8 cellular contexts compared by ENCODE assay signal in genomic region chr11:1573077-1573846, GRCh38. TPM values are rescaled to one million over a fixed set of nuclear protein-coding genes. Genes with fewer than 3 reads are reported as not detected.
DNase-seq lines count a peak whose midpoint lies in the region; ATAC-seq and TF ChIP-seq lines count a peak whose summit lies in the region.

No MANE protein-coding gene starts in this region.

- peak overlapping the region; percentile 51 for H3K4me3 Mint-ChIP-seq in activated CD4-positive, alpha-beta T cell treated with anti-CD3 and anti-CD28 coated beads for 36 hours

- no peaks in the 10 kb centered on the region for H3K36me3 Mint-ChIP-seq in activated CD4-positive, alpha-beta T cell treated with anti-CD3 and anti-CD28 coated beads for 36 hours (ENCODE audit: low read depth)

- H3K4me1 ChIP-seq in left ventricle myocardium inferior (peaks cover 56% of the 10 kb centered on the region), skeletal muscle tissue (ENCODE audit: control insufficient read depth in 3 of 3, insufficient read depth in 3 of 3, low read length in 3 of 3) (peaks cover 12 to 42% (median 42%) of the 10 kb centered on the region in 3 donors)

- H3K4me1 Mint-ChIP-seq in activated CD4-positive, alpha-beta T cell treated with anti-CD3 and anti-CD28 coated beads for 36 hours = peaks cover 9% of the 10 kb centered on the region

- POLR2A ChIA-PET in activated CD4-positive, alpha-beta T cell treated with anti-CD3 and anti-CD28 coated beads for 36 hours (lab: Charles Lee) = no interaction called here

- TF ChIP-seq CTCF in left ventricle myocardium inferior (IDR thresholded peaks at IDR 0.05; ENCODE audit: borderline replicate concordance) = no peak

- H3K9me3 ChIP-seq in left ventricle myocardium inferior (replicated peaks) = peaks cover under 1% of the 10 kb centered on the region
- peaks cover 0 to 1% (median 0%) of the 10 kb centered on the region in 3 donors for H3K9me3 ChIP-seq in skeletal muscle tissue (ENCODE audit: control insufficient read depth in 3 of 3, low read length in 3 of 3)

- peak overlapping the region; percentile 79 for H3K4me3 ChIP-seq in left ventricle myocardium inferior
- H3K4me3 ChIP-seq in skeletal muscle tissue (ENCODE audit: low read length in 3 of 3) = peak overlapping the region in 2 of 3 donors; percentile 40 to 71

- H3K27ac Mint-ChIP-seq in activated CD4-positive, alpha-beta T cell treated with anti-CD3 and anti-CD28 coated beads for 36 hours = no peak overlapping the region

- intact Hi-C loops in activated CD4-positive, alpha-beta T cell treated with anti-CD3 and anti-CD28 coated beads for 36 hours (cut with DNase I, micrococcal nuclease) = loop anchor here (2.0 to 10.0 kb wide), 7 partner anchors 36 to 826 kb away; partner anchors contain the start of genes AP2A2 (in 1 of the 2), LSP1 (in 1 of the 2) and TALDO1 (in 1 of the 2)
- intact Hi-C loops in left ventricle myocardium inferior (cut with micrococcal nuclease) = no loop called here

- H3K9ac ChIP-seq in skeletal muscle tissue (ENCODE audit: low read depth in 1 of 3, low read length in 3 of 3) = peak overlapping the region in 2 of 3 donors; percentile 79 to 81

- H3K27me3 Mint-ChIP-seq in activated CD4-positive, alpha-beta T cell treated with anti-CD3 and anti-CD28 coated beads for 36 hours = peaks cover 2% of the 10 kb centered on the region

- DNase-seq in DMS79 treated with DMSO at 0.1 percent for 48 hours (lab: John Stamatoyannopoulos, UW) (peak; percentile 33), DMS79 (lab: John Stamatoyannopoulos, UW) (no peak), left ventricle myocardium inferior (no peak), NCI-H1048 (lab: John Stamatoyannopoulos, UW) (no peak)
- peak; percentile 58 for DNase-seq in activated CD4-positive, alpha-beta T cell treated with anti-CD3 and anti-CD28 coated beads for 36 hours

- CTCF ChIA-PET in activated CD4-positive, alpha-beta T cell treated with anti-CD3 and anti-CD28 coated beads for 36 hours (lab: Charles Lee) = interaction anchor here (0.6 to 3.9 kb wide), 7 partner anchors 8 to 61 kb away, joined by 3 to 46 read pairs (median 7); no protein-coding TSS in a partner anchor

- H3K27ac ChIP-seq in left ventricle myocardium inferior (replicated peaks) = peak overlapping the region; percentile 83
- H3K27ac ChIP-seq in skeletal muscle tissue (ENCODE audit: low read depth, low read length) = peak overlapping the region; percentile 81

- H3K27me3 ChIP-seq in left ventricle myocardium inferior (ENCODE audit: low read depth) = no peaks in the 10 kb centered on the region
- H3K27me3 ChIP-seq in skeletal muscle tissue (ENCODE audit: control insufficient read depth in 3 of 3, insufficient read depth in 3 of 3, low read length in 3 of 3) = peaks cover 0 to 4% (median 0%) of the 10 kb centered on the region in 3 donors

- peak; percentile 19 for ATAC-seq in activated CD4-positive, alpha-beta T cell treated with anti-CD3 and anti-CD28 coated beads for 36 hours
- ATAC-seq in HG03045 (IDR thresholded peaks at IDR 0.05; ENCODE audit: unreplicated experiment) (no peak), HG02981 (IDR thresholded peaks at IDR 0.05; ENCODE audit: unreplicated experiment) (no peak)

- H3K36me3 ChIP-seq in left ventricle myocardium inferior (no peaks in the 10 kb centered on the region), skeletal muscle tissue (ENCODE audit: control insufficient read depth in 3 of 3, insufficient read depth in 3 of 3, low read length in 3 of 3) (no peaks in the 10 kb centered on the region)

- H3K9me3 Mint-ChIP-seq in activated CD4-positive, alpha-beta T cell treated with anti-CD3 and anti-CD28 coated beads for 36 hours (ENCODE audit: low read depth) = peaks cover 3% of the 10 kb centered on the region

RNA-seq across cellular contexts. Expression of gene DUSP8, which starts 1.2 kb away (rescaled TPM):
- total RNA-seq in activated CD4-positive, alpha-beta T cell treated with anti-CD3 and anti-CD28 coated beads for 36 hours = 1 to 10 TPM; 1.3 to 2.8 TPM
- total RNA-seq in left ventricle myocardium inferior = 15.3 TPM
- 0.52 TPM for total RNA-seq in skeletal muscle tissue

RNA-seq across cellular contexts. Expression of gene KRTAP5-1, which starts 11.8 kb away (rescaled TPM):
- total RNA-seq in activated CD4-positive, alpha-beta T cell treated with anti-CD3 and anti-CD28 coated beads for 36 hours = not detected
- total RNA-seq in left ventricle myocardium inferior = not detected
- total RNA-seq in skeletal muscle tissue = not detected

RNA-seq across cellular contexts. Expression of gene KRTAP5-2, which starts 24.8 kb away (rescaled TPM):
- total RNA-seq in activated CD4-positive, alpha-beta T cell treated with anti-CD3 and anti-CD28 coated beads for 36 hours = not detected
- total RNA-seq in left ventricle myocardium inferior = not detected
- total RNA-seq in skeletal muscle tissue = not detected

RNA-seq across cellular contexts. Expression of gene KRTAP5-3, which starts 35.0 kb away (rescaled TPM):
- not detected for total RNA-seq in activated CD4-positive, alpha-beta T cell treated with anti-CD3 and anti-CD28 coated beads for 36 hours
- not detected for total RNA-seq in left ventricle myocardium inferior
- total RNA-seq in skeletal muscle tissue = not detected

RNA-seq across cellular contexts. Expression of gene KRTAP5-4, which starts 48.7 kb away (rescaled TPM):
- not detected for total RNA-seq in activated CD4-positive, alpha-beta T cell treated with anti-CD3 and anti-CD28 coated beads for 36 hours
- total RNA-seq in left ventricle myocardium inferior (not detected), skeletal muscle tissue (not detected)

Comparison
In these comparisons a context has a peak if more than half of its experiments do, and no peak if none do; other contexts are left out.
1. DNase-seq: peak in DMS79 treated with DMSO at 0.1 percent for 48 hours (single experiment) and activated CD4-positive, alpha-beta T cell treated with anti-CD3 and anti-CD28 coated beads for 36 hours (single experiment); none in DMS79 (single experiment), left ventricle myocardium inferior (single experiment) and NCI-H1048 (single experiment).